ENCODE assay signal across 18 cellular contexts in genomic region chr12:22396735-22397134, GRCh38.
DNase-seq lines count a peak whose midpoint lies in the region; ATAC-seq and TF ChIP-seq lines count a peak whose summit lies in the region.
"Had no signal": no experiment of that assay in that cellular context is flagged by ENCODE, and none has a peak within 500 bp of the region (broad histone marks: within the 10 kb centered on the region; RNA-seq: fewer than 3 reads in every experiment).

No MANE protein-coding gene starts in this region.

- H3K4me3 ChIP-seq in mammary epithelial cell (replicated peaks in 1 of 3; ENCODE audit: insufficient read depth in 1 of 3, low read depth in 2 of 3, low read length in 3 of 3) (no peak overlapping the region), thymus (ENCODE audit: low read length) (no peak overlapping the region), vagina (no peak overlapping the region)
- H3K4me3 ChIP-seq: mucosa of descending colon, thyroid gland had no signal

- H3K79me2 ChIP-seq in mammary epithelial cell (ENCODE audit: insufficient read depth, low read length): no peaks in the 10 kb centered on the region

- TF ChIP-seq POLR2A in vagina (IDR thresholded peaks at IDR 0.05): no peak

- H3K27ac ChIP-seq in mammary epithelial cell (ENCODE audit: insufficient read depth, low read depth, low read length) (no peak overlapping the region), thymus (ENCODE audit: low read depth) (peak overlapping the region; percentile 69), vagina (no peak overlapping the region)
- H3K27ac ChIP-seq: thyroid gland, VCaP had no signal

- H3K4me3 Mint-ChIP-seq in MCF 10A (ENCODE audit: unreplicated experiment): no peak overlapping the region
- H3K4me3 Mint-ChIP-seq: endodermal cell had no signal

- H3K27ac Mint-ChIP-seq in MCF 10A (ENCODE audit: low read depth, unreplicated experiment): no peak overlapping the region
- H3K27ac Mint-ChIP-seq in activated naive CD4-positive, alpha-beta T cell treated with anti-CD3 and anti-CD28 coated beads, Interleukin-2, amount 50 U/mL, for 72 hours: peak overlapping the region; percentile 83 to 91
- H3K27ac Mint-ChIP-seq: endodermal cell had no signal

- peak; percentile 35 for ATAC-seq in HG03432 (IDR thresholded peaks at IDR 0.05; ENCODE audit: unreplicated experiment)
- ATAC-seq in activated naive CD4-positive, alpha-beta T cell treated with anti-CD3 and anti-CD28 coated beads, Interleukin-2, amount 50 U/mL, for 72 hours: peak in 1 of 2 donors; percentile 30
- no peak for ATAC-seq in sciatic nerve

- in situ Hi-C loops in mammary epithelial cell (cut with MboI; ENCODE audit: low sequenced_read_pairs in 2 of 2): no loop called here

- CTCF ChIA-PET in mammary epithelial cell (lab: Charles Lee; ENCODE audit: low non-redundant PET) (no interaction called here), MCF 10A (lab: Yijun Ruan, JAX) (no interaction called here)

- no peaks in the 10 kb centered on the region for H3K27me3 Mint-ChIP-seq in MCF 10A (ENCODE audit: insufficient read depth, unreplicated experiment)

- H3K36me3 ChIP-seq in mammary epithelial cell (ENCODE audit: insufficient read depth, low read length): no peaks in the 10 kb centered on the region
- H3K36me3 ChIP-seq in thymus (ENCODE audit: control insufficient read depth, insufficient read depth): no peaks in the 10 kb centered on the region
- H3K36me3 ChIP-seq in vagina: no peaks in the 10 kb centered on the region
- H3K36me3 ChIP-seq: thyroid gland had no signal

- H3K4me1 Mint-ChIP-seq in MCF 10A (ENCODE audit: insufficient read depth, unreplicated experiment): no peaks in the 10 kb centered on the region
- H3K4me1 Mint-ChIP-seq: endodermal cell had no signal

- H3K9me3 ChIP-seq in mammary epithelial cell (replicated peaks; ENCODE audit: insufficient read depth, low read length) (peaks cover 3% of the 10 kb centered on the region), thymus (ENCODE audit: control insufficient read depth) (no peaks in the 10 kb centered on the region), vagina (no peaks in the 10 kb centered on the region)
- H3K9me3 ChIP-seq: thyroid gland had no signal

- no peak overlapping the region for H3K4me2 ChIP-seq in mammary epithelial cell (ENCODE audit: insufficient read depth, low read depth, low read length)

- no peak overlapping the region for H3K9ac ChIP-seq in mammary epithelial cell (ENCODE audit: insufficient read depth, low read length)

- DNase-seq in mammary epithelial cell (no peak), MCF 10A (ENCODE audit: unreplicated experiment) (no peak), vagina (ENCODE audit: extremely low spot score in 2 of 2) (no peak), sciatic nerve (ENCODE audit: low spot score) (no peak), head of caudate nucleus (no peak)
- DNase-seq in activated naive CD4-positive, alpha-beta T cell treated with anti-CD3 and anti-CD28 coated beads, Interleukin-2, amount 50 U/mL, for 72 hours (ENCODE audit: low spot score in 2 of 2): no peak
- DNase-seq: amygdala, endodermal cell, hypothalamus, mucosa of descending colon, NCI-H1105, NCI-H2171, NCI-H748 treated with DMSO at 0.1 percent for 48 hours, thyroid gland had no signal

- peaks cover 7% of the 10 kb centered on the region for H3K9me3 Mint-ChIP-seq in MCF 10A (ENCODE audit: unreplicated experiment)
- H3K9me3 Mint-ChIP-seq in activated naive CD4-positive, alpha-beta T cell treated with anti-CD3 and anti-CD28 coated beads, Interleukin-2, amount 50 U/mL, for 72 hours: peaks cover 8 to 11% of the 10 kb centered on the region in 2 donors

- dilution Hi-C loops in mammary epithelial cell (cut with HindIII; ENCODE audit: low sequenced_read_pairs): no loop called here

- no TSS peak for BruUV-seq in mammary epithelial cell (replicated peaks; lab: Mats Ljungman, UMichigan)
- BruUV-seq in MCF 10A (replicated peaks; lab: Mats Ljungman, UMichigan): no TSS peak

- H3K27me3 ChIP-seq in mammary epithelial cell (ENCODE audit: insufficient read depth, low read length): no peaks in the 10 kb centered on the region
- no peaks in the 10 kb centered on the region for H3K27me3 ChIP-seq in thymus (ENCODE audit: control insufficient read depth, insufficient read depth)
- no peaks in the 10 kb centered on the region for H3K27me3 ChIP-seq in vagina
- H3K27me3 ChIP-seq: thyroid gland had no signal

- H3K4me1 ChIP-seq in mammary epithelial cell (ENCODE audit: insufficient read depth, low read length) (peaks cover 4% of the 10 kb centered on the region), thymus (ENCODE audit: control insufficient read depth, insufficient read depth, low read length) (no peaks in the 10 kb centered on the region), vagina (no peaks in the 10 kb centered on the region)
- H3K4me1 ChIP-seq: thyroid gland had no signal

- peak overlapping the region; percentile 39 for H2AFZ ChIP-seq in mammary epithelial cell (ENCODE audit: low read depth, low read length)

- intact Hi-C loops in mammary epithelial cell (cut with micrococcal nuclease) (no loop called here), MCF 10A (cut with micrococcal nuclease) (no loop called here), vagina (cut with DNase I) (no loop called here), sciatic nerve (cut with DNase I) (no loop called here), head of caudate nucleus (cut with DNase I) (no loop called here)

- H4K20me1 ChIP-seq in mammary epithelial cell (ENCODE audit: insufficient read depth, low read length): no peaks in the 10 kb centered on the region

- TF ChIP-seq CTCF in mammary epithelial cell (conservative IDR thresholded peaks at IDR 0.05 in 1 of 2, IDR thresholded peaks at IDR 0.05 in 1 of 2; ENCODE audit: extremely low read depth in 1 of 2, insufficient read depth in 1 of 2, low read depth in 1 of 2, low read length in 2 of 2) (no peak), MCF 10A (IDR thresholded peaks at IDR 0.05; ENCODE audit: unreplicated experiment) (no peak), vagina (IDR thresholded peaks at IDR 0.05) (no peak)

- POLR2A ChIA-PET in MCF 10A (lab: Yijun Ruan, JAX): no interaction called here

- H3K36me3 Mint-ChIP-seq in MCF 10A (ENCODE audit: insufficient read depth, unreplicated experiment): no peaks in the 10 kb centered on the region
- H3K36me3 Mint-ChIP-seq in activated naive CD4-positive, alpha-beta T cell treated with anti-CD3 and anti-CD28 coated beads, Interleukin-2, amount 50 U/mL, for 72 hours: peaks cover 0 to 16% of the 10 kb centered on the region in 2 donors
- H3K36me3 Mint-ChIP-seq: IgD-negative memory B cell had no signal
